In genomic region chr2:175662335-175662734, GRCh38 we compare ENCODE assay signal across 27 cellular contexts.
"Had no signal": no experiment of that assay in that cellular context is flagged by ENCODE, and none has a peak within 500 bp of the region (broad histone marks: within the 10 kb centered on the region; RNA-seq: fewer than 3 reads in every experiment).

No MANE protein-coding gene starts in this region.

- FAIRE-seq: urothelium cell line had no signal

- H3K4me1 ChIP-seq: stomach, suprapubic skin, testis, thyroid gland, tibial artery, tibial nerve, transverse colon, upper lobe of left lung, upper lobe of right lung, uterus, vagina had no signal

- H3K36me3 ChIP-seq: stomach, suprapubic skin, thoracic aorta, thyroid gland, tibial artery, tibial nerve, transverse colon, upper lobe of left lung, upper lobe of right lung, uterus, vagina had no signal

- H3K27me3 ChIP-seq: suprapubic skin, testis, thyroid gland, tibial nerve, upper lobe of left lung, uterus, vagina had no signal

- H3K4me3 ChIP-seq: stomach, suprapubic skin, testis, thoracic aorta, thyroid gland, tibial artery, tibial nerve, transverse colon, upper lobe of left lung, upper lobe of right lung, uterus, vagina had no signal

- H3K27ac ChIP-seq: stomach, suprapubic skin, testis, thoracic aorta, thyroid gland, tibial artery, tibial nerve, transverse colon, upper lobe of left lung, upper lobe of right lung, uterus, vagina had no signal

- H3K9me3 ChIP-seq: stomach, suprapubic skin, testis, thoracic aorta, thyroid gland, tibial artery, tibial nerve, transverse colon, upper lobe of left lung, upper lobe of right lung, uterus, vagina had no signal

- DNase-seq: stimulated activated CD4-positive, alpha-beta T cell treated with anti-CD3 and anti-CD28 coated beads, Interleukin-2, amount 100 ng/mL, for 48 hours; stimulated activated CD4-positive, alpha-beta T cell treated with anti-CD3 and anti-CD28 coated beads, Interleukin-4, amount 100 ng/mL, for 1 hour; stimulated activated CD4-positive, alpha-beta T cell treated with anti-CD3 and anti-CD28 coated beads, Interleukin-4, amount 100 ng/mL, for 24 hours; stimulated activated CD4-positive, alpha-beta T cell treated with anti-CD3 and anti-CD28 coated beads, Interleukin-4, amount 100 ng/mL, for 4 hours; stimulated activated CD8-positive, alpha-beta memory T cell treated with anti-CD3 and anti-CD28 coated beads, Interleukin-4, amount 100 ng/mL, for 48 hours; stimulated activated naive B cell treated with anti-CD40 and anti-IgM and Interleukin-4, amounts not matched to agents 10 μg/mL and 1 μg/mL and 100 μg/mL, for 72 hours; stimulated activated naive CD4-positive, alpha-beta T cell; stimulated activated naive CD4-positive, alpha-beta T cell treated with Interleukin-2 at 50 U/mL for 16 hours; stimulated activated naive CD8-positive, alpha-beta T cell treated with anti-CD3 and anti-CD28 coated beads, Interleukin-15, amount 100 ng/mL, for 72 hours; stimulated activated naive CD8-positive, alpha-beta T cell treated with anti-CD3 and anti-CD28 coated beads, Interleukin-15, Interleukin-2, amounts not matched to agents 100 U/mL and 50 U/mL, for 24 hours; stomach; substantia nigra; testis; thyroid gland; tibial artery; transverse colon; trophoblast cell; upper lobe of left lung; upper lobe of right lung; uterus had no signal

- ATAC-seq: stimulated activated effector memory CD8-positive, alpha-beta T cell treated with anti-CD3 and anti-CD28 coated beads, Interleukin-12 subunit alpha, Interleukin-12 subunit beta, amount 100 ng/mL, for 72 hours; stimulated activated memory B cell treated with anti-CD40 and anti-IgM and Interleukin-4, amounts not matched to agents 10 μg/mL and 1 μg/mL and 100 μg/mL, for 72 hours; stimulated activated naive B cell treated with anti-CD40 and anti-IgM and Interleukin-4, amounts not matched to agents 10 μg/mL and 1 μg/mL and 100 μg/mL, for 72 hours; stimulated activated naive CD8-positive, alpha-beta T cell treated with anti-CD3 and anti-CD28 coated beads, Interleukin-15, amount 100 ng/mL, for 72 hours; stimulated activated naive CD8-positive, alpha-beta T cell treated with anti-CD3 and anti-CD28 coated beads, Interleukin-15, Interleukin-2, amounts not matched to agents 100 U/mL and 50 U/mL, for 24 hours; upper lobe of right lung had no signal
